17 cellular contexts compared by ENCODE assay signal in genomic region chr15:86555939-86556725, GRCh38.
DNase-seq lines count a peak whose midpoint lies in the region; ATAC-seq and TF ChIP-seq lines count a peak whose summit lies in the region.
"Had no signal": no experiment of that assay in that cellular context is flagged by ENCODE, and none has a peak within 500 bp of the region (broad histone marks: within the 10 kb centered on the region; RNA-seq: fewer than 3 reads in every experiment).

No MANE protein-coding gene starts in this region.

- H3K4me1 ChIP-seq in neural progenitor cell = peaks cover 48% of the 10 kb centered on the region
- H3K4me1 ChIP-seq: HAP-1, tibial artery had no signal

- no peaks in the 10 kb centered on the region for H3K9me3 ChIP-seq in neural progenitor cell (ENCODE audit: low read depth)
- H3K9me3 ChIP-seq: HAP-1, tibial artery had no signal

- H3K4me1 Mint-ChIP-seq in neural progenitor cell = peaks cover 45% of the 10 kb centered on the region
- no peaks in the 10 kb centered on the region for H3K4me1 Mint-ChIP-seq in activated CD4-positive, alpha-beta memory T cell treated with anti-CD3 and anti-CD28 coated beads, Interleukin-2, amount 10 ng/mL, durations not matched to agents 7 days and 5 days
- H3K4me1 Mint-ChIP-seq: activated CD4-positive, alpha-beta T cell treated with anti-CD3 and anti-CD28 coated beads for 36 hours; activated naive CD4-positive, alpha-beta T cell treated with anti-CD3 and anti-CD28 coated beads, Interleukin-2, amount 50 U/mL, for 24 hours; B cell had no signal

- ATAC-seq in GM18519 (IDR thresholded peaks at IDR 0.05; ENCODE audit: low FRiP score, unreplicated experiment) (no peak), HG03175 (IDR thresholded peaks at IDR 0.05; ENCODE audit: unreplicated experiment) (no peak)
- ATAC-seq: activated CD4-positive, alpha-beta T cell treated with anti-CD3 and anti-CD28 coated beads for 36 hours; left cardiac atrium had no signal

- no peak overlapping the region for H3K4me3 ChIP-seq in epithelial cell of esophagus (ENCODE audit: low read length)
- H3K4me3 ChIP-seq in neural progenitor cell = no peak overlapping the region
- H3K4me3 ChIP-seq: dorsolateral prefrontal cortex, HAP-1, skin epidermis, tibial artery had no signal

- H3K4me2 ChIP-seq in neural progenitor cell = no peak overlapping the region

- no peaks in the 10 kb centered on the region for H3K79me2 ChIP-seq in neural progenitor cell (ENCODE audit: low read depth)

- no peak for TF ChIP-seq CTCF in epithelial cell of esophagus (IDR thresholded peaks at IDR 0.05; ENCODE audit: insufficient read depth, low read depth, low read length, missing control alignments)
- TF ChIP-seq CTCF in neural progenitor cell (IDR thresholded peaks at IDR 0.05) = no peak

- H3K4me3 Mint-ChIP-seq in neural progenitor cell = no peak overlapping the region
- no peak overlapping the region for H3K4me3 Mint-ChIP-seq in activated CD4-positive, alpha-beta memory T cell treated with anti-CD3 and anti-CD28 coated beads, Interleukin-2, amount 10 ng/mL, durations not matched to agents 7 days and 5 days
- H3K4me3 Mint-ChIP-seq: activated CD4-positive, alpha-beta T cell treated with anti-CD3 and anti-CD28 coated beads for 36 hours; activated naive CD4-positive, alpha-beta T cell treated with anti-CD3 and anti-CD28 coated beads, Interleukin-2, amount 50 U/mL, for 24 hours; B cell had no signal

- POLR2A ChIA-PET in activated CD4-positive, alpha-beta memory T cell treated with anti-CD3 and anti-CD28 coated beads, Interleukin-2, amount 10 ng/mL, durations not matched to agents 7 days and 5 days (lab: Charles Lee) = interaction anchor here (0.6 kb wide), 1 partner anchor 37 kb away, joined by 3 read pairs; no protein-coding TSS in a partner anchor

- H3K9me3 Mint-ChIP-seq in neural progenitor cell = peaks cover 9% of the 10 kb centered on the region
- H3K9me3 Mint-ChIP-seq in activated CD4-positive, alpha-beta memory T cell treated with anti-CD3 and anti-CD28 coated beads, Interleukin-2, amount 10 ng/mL, durations not matched to agents 7 days and 5 days = no peaks in the 10 kb centered on the region
- H3K9me3 Mint-ChIP-seq: activated naive CD4-positive, alpha-beta T cell treated with anti-CD3 and anti-CD28 coated beads, Interleukin-2, amount 50 U/mL, for 24 hours had no signal

- H3K36me3 ChIP-seq in neural progenitor cell = no peaks in the 10 kb centered on the region
- H3K36me3 ChIP-seq: HAP-1, tibial artery had no signal

- CTCF ChIA-PET in activated CD4-positive, alpha-beta memory T cell treated with anti-CD3 and anti-CD28 coated beads, Interleukin-2, amount 10 ng/mL, durations not matched to agents 7 days and 5 days (lab: Charles Lee) = interaction anchor here (0.6 kb wide), 1 partner anchor 570 kb away, joined by 4 read pairs; no protein-coding TSS in a partner anchor

- H3K27me3 ChIP-seq in neural progenitor cell = no peaks in the 10 kb centered on the region
- H3K27me3 ChIP-seq: dorsolateral prefrontal cortex, tibial artery had no signal

- no peak overlapping the region for H2AFZ ChIP-seq in neural progenitor cell (replicated peaks)

- no peak overlapping the region for H3K9ac ChIP-seq in neural progenitor cell

- DNase-seq in HT1080 (ENCODE audit: low read depth) (peak; percentile 40), NCI-H69 (lab: John Stamatoyannopoulos, UW) (peak; percentile 77), epithelial cell of esophagus (ENCODE audit: low read depth) (peak; percentile 70), neural progenitor cell (ENCODE audit: low spot score) (no peak), activated T-cell treated with anti-CD3 and anti-CD28 coated beads for 4 hours (no peak)
- no peak for DNase-seq in activated CD4-positive, alpha-beta memory T cell treated with anti-CD3 and anti-CD28 coated beads, Interleukin-2, amount 10 ng/mL, durations not matched to agents 7 days and 5 days
- DNase-seq: activated CD4-positive, alpha-beta T cell treated with anti-CD3 and anti-CD28 coated beads for 36 hours; dorsolateral prefrontal cortex; left cardiac atrium; NK-92 treated with Interleukin-12 subunit alpha and Interleukin-12 subunit beta, amount 100 ng/mL, for 24 hours; tibial artery had no signal

- H3F3A ChIP-seq in neural progenitor cell (ENCODE audit: low read depth) = peaks cover 23% of the 10 kb centered on the region

- no peaks in the 10 kb centered on the region for H3K36me3 Mint-ChIP-seq in neural progenitor cell
- H3K36me3 Mint-ChIP-seq in activated CD4-positive, alpha-beta memory T cell treated with anti-CD3 and anti-CD28 coated beads, Interleukin-2, amount 10 ng/mL, durations not matched to agents 7 days and 5 days (ENCODE audit: low read depth) = no peaks in the 10 kb centered on the region

- H3K27ac ChIP-seq in neural progenitor cell = no peak overlapping the region
- H3K27ac ChIP-seq: skin epidermis, tibial artery had no signal

- H4K20me1 ChIP-seq in neural progenitor cell (ENCODE audit: low read depth) = no peaks in the 10 kb centered on the region

- peaks cover 2% of the 10 kb centered on the region for H3K27me3 Mint-ChIP-seq in neural progenitor cell (ENCODE audit: insufficient read depth, low read depth)
- H3K27me3 Mint-ChIP-seq in activated CD4-positive, alpha-beta memory T cell treated with anti-CD3 and anti-CD28 coated beads, Interleukin-2, amount 10 ng/mL, durations not matched to agents 7 days and 5 days = no peaks in the 10 kb centered on the region
- H3K27me3 Mint-ChIP-seq: activated CD4-positive, alpha-beta T cell treated with anti-CD3 and anti-CD28 coated beads for 36 hours; activated naive CD4-positive, alpha-beta T cell treated with anti-CD3 and anti-CD28 coated beads, Interleukin-2, amount 50 U/mL, for 24 hours; B cell had no signal

- peak overlapping the region; percentile 88 for H3K27ac Mint-ChIP-seq in neural progenitor cell
- H3K27ac Mint-ChIP-seq in activated CD4-positive, alpha-beta memory T cell treated with anti-CD3 and anti-CD28 coated beads, Interleukin-2, amount 10 ng/mL, durations not matched to agents 7 days and 5 days = no peak overlapping the region
- H3K27ac Mint-ChIP-seq: activated CD4-positive, alpha-beta T cell treated with anti-CD3 and anti-CD28 coated beads for 36 hours; activated naive CD4-positive, alpha-beta T cell treated with anti-CD3 and anti-CD28 coated beads, Interleukin-2, amount 50 U/mL, for 24 hours; B cell had no signal

Comparison
In these comparisons a context has a peak if more than half of its experiments do, and no peak if none do; other contexts are left out.
1. DNase-seq: peak in HT1080 (single experiment), NCI-H69 (single experiment) and epithelial cell of esophagus (single experiment); none in neural progenitor cell (single experiment), activated T-cell treated with anti-CD3 and anti-CD28 coated beads for 4 hours (single experiment) and activated CD4-positive, alpha-beta memory T cell treated with anti-CD3 and anti-CD28 coated beads, Interleukin-2, amount 10 ng/mL, durations not matched to agents 7 days and 5 days (single experiment).